18 cellular contexts compared by ENCODE assay signal in the genomic region with DNA sequence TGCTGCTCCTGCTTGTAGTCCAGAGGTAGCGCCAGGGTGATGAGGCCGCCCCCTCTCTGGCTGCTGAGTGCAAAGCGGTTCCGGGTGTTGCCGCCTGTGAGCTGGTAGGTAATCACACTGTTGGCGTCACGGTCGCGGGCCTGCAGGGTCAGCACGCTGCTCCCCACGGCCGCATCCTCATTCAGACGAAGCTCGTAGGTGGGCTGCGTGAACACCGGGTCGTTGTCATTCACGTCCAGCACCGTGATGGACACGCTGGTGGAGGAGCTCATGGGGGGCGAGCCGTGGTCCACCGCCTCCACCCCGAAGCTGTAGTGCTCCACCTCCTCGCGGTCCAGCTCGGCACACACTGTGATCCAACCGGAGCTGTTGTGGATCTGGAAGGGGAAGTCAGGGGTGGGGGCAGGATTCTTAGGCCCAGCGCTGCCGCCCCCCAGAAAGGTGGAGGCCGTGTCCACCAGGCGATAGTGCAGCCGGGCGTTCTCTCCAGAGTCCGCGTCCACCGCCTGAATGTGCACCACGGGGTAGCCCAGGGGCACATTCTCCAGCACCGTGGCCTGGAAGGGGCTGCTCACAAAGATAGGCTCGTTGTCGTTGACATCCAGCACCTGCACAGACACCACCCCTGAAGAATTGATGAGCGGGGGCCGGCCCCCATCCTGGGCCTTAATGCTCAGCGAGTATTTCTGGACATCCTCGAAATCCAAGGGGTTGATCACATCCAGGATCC. TPM values are rescaled to one million over a fixed set of nuclear protein-coding genes. Genes with fewer than 3 reads are reported as not detected.
DNase-seq lines count a peak whose midpoint lies in the region; ATAC-seq and TF ChIP-seq lines count a peak whose summit lies in the region.
"Had no signal": no experiment of that assay in that cellular context is flagged by ENCODE, and none has a peak within 500 bp of the region (broad histone marks: within the 10 kb centered on the region; RNA-seq: fewer than 3 reads in every experiment).

No MANE protein-coding gene starts in this region.

- H3K9me3 Mint-ChIP-seq in Caco-2 (ENCODE audit: unreplicated experiment) (no peaks in the 10 kb centered on the region), endodermal cell (peaks cover 26% of the 10 kb centered on the region), osteocyte (ENCODE audit: unreplicated experiment) (no peaks in the 10 kb centered on the region)
- H3K9me3 Mint-ChIP-seq: CD4-positive, alpha-beta T cell had no signal

- POLR2A ChIA-PET in Caco-2 (lab: Charles Lee), result no interaction called here
- POLR2A ChIA-PET in RWPE1 (lab: Yijun Ruan, JAX; ENCODE audit: low non-redundant PET), result no interaction called here

- DNase-seq in Caco-2 (no peak), RWPE1 (ENCODE audit: low spot score) (no peak), endodermal cell (no peak), osteocyte (ENCODE audit: extremely low spot score, unreplicated experiment) (no peak), putamen (ENCODE audit: low spot score) (no peak), HUDEP-2 (lab: John Stamatoyannopoulos, UW; ENCODE audit: unreplicated experiment in 76 of 76) (no peak)
- DNase-seq: BE2C; CD4-positive, alpha-beta T cell; DMS79 treated with DMSO at 0.1 percent for 48 hours; MV-4-11; NCI-H1417; NCI-H187 treated with DMSO at 0.1 percent for 48 hours; OCI-M1; RPMI8226; SJCRH30 had no signal

- no peak for ATAC-seq in GM18870 (IDR thresholded peaks at IDR 0.05; ENCODE audit: unreplicated experiment)
- ATAC-seq: K562 had no signal

- H3K4me1 ChIP-seq in Caco-2 (peaks cover 8% of the 10 kb centered on the region; the same call in 1 of the 2 replicates), endodermal cell (ENCODE audit: control insufficient read depth, insufficient read depth, low read length) (peaks cover 4% of the 10 kb centered on the region)
- H3K4me1 ChIP-seq: SJCRH30 had no signal

- H3K9ac ChIP-seq in endodermal cell (ENCODE audit: extremely low read depth, low read length, poor library complexity, severe bottlenecking), result no peak overlapping the region

- H3K9me3 ChIP-seq in Caco-2, result no peaks in the 10 kb centered on the region
- H3K9me3 ChIP-seq in endodermal cell (ENCODE audit: control insufficient read depth, low read length), result peaks cover 4% of the 10 kb centered on the region
- H3K9me3 ChIP-seq: BE2C, SJCRH30 had no signal

- H3K27me3 ChIP-seq in Caco-2 (replicated peaks; ENCODE audit: control insufficient read depth, insufficient read depth, low read length), result no peaks in the 10 kb centered on the region
- H3K27me3 ChIP-seq in endodermal cell (ENCODE audit: control insufficient read depth, insufficient read depth, low read length, poor library complexity, severe bottlenecking), result peaks cover 26% of the 10 kb centered on the region
- H3K27me3 ChIP-seq: SJCRH30 had no signal

- TF ChIP-seq CTCF in Caco-2 (IDR thresholded peaks at IDR 0.05; ENCODE audit: insufficient read depth in 1 of 2, low read depth in 1 of 2, low read length in 1 of 2, severe bottlenecking in 1 of 2, unreplicated experiment in 1 of 2) (no peak), RWPE1 (conservative IDR thresholded peaks at IDR 0.05; ENCODE audit: low read depth) (no peak), endodermal cell (conservative IDR thresholded peaks at IDR 0.05) (no peak), osteocyte (IDR thresholded peaks at IDR 0.05) (no peak)

- H3K4me1 Mint-ChIP-seq in Caco-2 (ENCODE audit: low read depth, unreplicated experiment), result peaks cover 20% of the 10 kb centered on the region
- H3K4me1 Mint-ChIP-seq in endodermal cell, result peaks cover 25% of the 10 kb centered on the region
- H3K4me1 Mint-ChIP-seq in osteocyte (ENCODE audit: unreplicated experiment), result peaks cover 31% of the 10 kb centered on the region

- H3K36me3 Mint-ChIP-seq in Caco-2 (ENCODE audit: insufficient read depth, unreplicated experiment) (peaks cover 9% of the 10 kb centered on the region), endodermal cell (ENCODE audit: low read depth) (peaks cover 40% of the 10 kb centered on the region), osteocyte (ENCODE audit: unreplicated experiment) (no peaks in the 10 kb centered on the region)

- WGBS in endodermal cell (ENCODE audit: insufficient coverage in 1 of 2, insufficient read length in 1 of 2), 2 experiments, result 95 to 96% methylated on average over 18 to 45 of the region's 45 CpGs

- no TSS peak for BruUV-seq in Caco-2 (replicated peaks; lab: Mats Ljungman, UMichigan)

- no peaks in the 10 kb centered on the region for H3K27me3 Mint-ChIP-seq in Caco-2 (ENCODE audit: insufficient read depth, unreplicated experiment)
- H3K27me3 Mint-ChIP-seq in endodermal cell (ENCODE audit: insufficient read depth), result peaks cover 39% of the 10 kb centered on the region
- no peaks in the 10 kb centered on the region for H3K27me3 Mint-ChIP-seq in osteocyte (ENCODE audit: unreplicated experiment)

- peaks cover 1% of the 10 kb centered on the region; the same call in 1 of the 2 replicates for H3K36me3 ChIP-seq in Caco-2 (ENCODE audit: control insufficient read depth, insufficient read depth, low read length)
- H3K36me3 ChIP-seq in endodermal cell (ENCODE audit: control insufficient read depth, insufficient read depth, low read length), result peaks cover 15% of the 10 kb centered on the region
- H3K36me3 ChIP-seq: BE2C, SJCRH30 had no signal

- H3K4me3 ChIP-seq in Caco-2 (ENCODE audit: low read depth, low read length) (no peak overlapping the region), endodermal cell (ENCODE audit: low read length) (no peak overlapping the region)
- H3K4me3 ChIP-seq: HAP-1, K562, SJCRH30 had no signal

- H3K27ac ChIP-seq in RWPE1, result peak overlapping the region; percentile 95
- no peak overlapping the region for H3K27ac ChIP-seq in endodermal cell (ENCODE audit: low read depth, low read length)
- H3K27ac ChIP-seq: SJCRH30 had no signal

- CTCF ChIA-PET in Caco-2 (lab: Charles Lee), result no interaction called here
- CTCF ChIA-PET in RWPE1 (lab: Yijun Ruan, JAX), result no interaction called here

- no peak overlapping the region for H3K27ac Mint-ChIP-seq in Caco-2 (ENCODE audit: unreplicated experiment)
- H3K27ac Mint-ChIP-seq in endodermal cell, result no peak overlapping the region
- H3K27ac Mint-ChIP-seq in osteocyte (ENCODE audit: unreplicated experiment), result no peak overlapping the region
- H3K27ac Mint-ChIP-seq: CD4-positive, alpha-beta T cell had no signal

- H3K4me3 Mint-ChIP-seq in Caco-2 (ENCODE audit: unreplicated experiment) (peak overlapping the region; percentile 22), endodermal cell (peak overlapping the region; percentile 44), osteocyte (ENCODE audit: unreplicated experiment) (peak overlapping the region; percentile 58)
- H3K4me3 Mint-ChIP-seq: CD4-positive, alpha-beta T cell had no signal

- intact Hi-C loops in Caco-2 (cut with micrococcal nuclease; ENCODE audit: unreplicated experiment), result no loop called here

RNA-seq across cellular contexts. Expression of a gene that starts 2.4 kb away (rescaled TPM):
- 29.5 and 33.2 TPM in 2 replicates for total RNA-seq in Caco-2 (2022)
- total RNA-seq in endodermal cell, result 10 to 100 TPM; 24.4 to 34.1 TPM
- 27.1 TPM for polyA plus RNA-seq in endodermal cell (2013, experiment 1 of 2)
- 27.1 TPM for polyA plus RNA-seq in endodermal cell (2013, experiment 2 of 2)
- total RNA-seq in osteocyte, result 15.9 and 16.0 TPM in 2 replicates
- total RNA-seq: SJCRH30 had no signal
